In the genomic region with DNA sequence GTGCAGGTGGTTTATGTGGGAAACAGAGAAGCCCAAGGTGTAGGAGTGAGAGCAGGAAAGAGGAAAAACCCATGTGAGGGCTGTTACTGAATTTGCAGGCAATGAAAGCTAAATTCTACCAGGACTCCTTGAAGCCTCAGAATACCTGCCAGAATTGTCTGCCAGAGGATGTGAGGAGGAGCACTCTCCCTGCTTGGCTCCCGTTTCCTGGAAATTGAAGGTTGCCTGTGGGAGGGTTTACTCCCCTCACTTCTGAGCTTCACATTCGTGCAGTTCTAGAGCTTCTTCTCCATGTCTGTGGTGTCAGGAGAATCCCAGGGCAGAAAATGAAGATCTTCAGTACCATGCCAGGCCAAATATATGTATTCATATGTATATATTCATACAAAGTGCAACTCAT, we compare ENCODE assay signal across 14 cellular contexts.
A peak's percentile ranks its signal among the peaks of the same experiment; 100 is the strongest.
DNase-seq lines count a peak whose midpoint lies in the region; ATAC-seq and TF ChIP-seq lines count a peak whose summit lies in the region.
"Had no signal": no experiment of that assay in that cellular context is flagged by ENCODE, and none has a peak within 500 bp of the region (broad histone marks: within the 10 kb centered on the region; RNA-seq: fewer than 3 reads in every experiment).

No MANE protein-coding gene starts in this region.

- H3K27ac Mint-ChIP-seq in WTC11, result peak overlapping the region; percentile 30; the same call in 1 of the 2 replicates
- peak overlapping the region; percentile 4 for H3K27ac Mint-ChIP-seq in progenitor cell of endocrine pancreas
- H3K27ac Mint-ChIP-seq: B cell; CD4-positive, CD25-positive, alpha-beta regulatory T cell; CD8-positive, alpha-beta T cell; GM23338; HFFc6 had no signal

- H3K9me3 Mint-ChIP-seq in WTC11 (peaks cover 3% of the 10 kb centered on the region; the same call in 1 of the 2 replicates), progenitor cell of endocrine pancreas (ENCODE audit: low read depth) (no peaks in the 10 kb centered on the region)
- H3K9me3 Mint-ChIP-seq: GM23338 had no signal

- CTCF ChIA-PET in WTC11 (lab: Charles Lee), result interaction anchor here (1.7 kb wide), 1 partner anchor 261 kb away, joined by 5 read pairs; no protein-coding TSS in a partner anchor

- POLR2A ChIA-PET in WTC11 (lab: Charles Lee), result no interaction called here

- peaks cover 33% of the 10 kb centered on the region for H3K4me1 Mint-ChIP-seq in WTC11
- peaks cover 9% of the 10 kb centered on the region for H3K4me1 Mint-ChIP-seq in progenitor cell of endocrine pancreas (ENCODE audit: low read depth)
- H3K4me1 Mint-ChIP-seq: B cell had no signal

- intact Hi-C loops in head of caudate nucleus (cut with DNase I), result no loop called here

- H3K4me3 Mint-ChIP-seq in WTC11 (no peak overlapping the region), progenitor cell of endocrine pancreas (ENCODE audit: low read depth) (no peak overlapping the region)
- H3K4me3 Mint-ChIP-seq: B cell; CD4-positive, CD25-positive, alpha-beta regulatory T cell; CD8-positive, alpha-beta T cell; GM23338; HFFc6 had no signal

- ATAC-seq in WTC11, result no peak
- no peak for ATAC-seq in GM18909 (IDR thresholded peaks at IDR 0.05; ENCODE audit: poor library complexity, unreplicated experiment)
- ATAC-seq in HG03342 (IDR thresholded peaks at IDR 0.05; ENCODE audit: unreplicated experiment), result no peak
- ATAC-seq: CD8-positive, alpha-beta T cell had no signal

- H3K36me3 Mint-ChIP-seq in WTC11, result no peaks in the 10 kb centered on the region
- H3K36me3 Mint-ChIP-seq in progenitor cell of endocrine pancreas (ENCODE audit: insufficient read depth), result no peaks in the 10 kb centered on the region
- H3K36me3 Mint-ChIP-seq: CD4-positive, CD25-positive, alpha-beta regulatory T cell; CD8-positive, alpha-beta T cell had no signal

- DNase-seq in WTC11 (ENCODE audit: low spot score), result no peak
- peak in 31 of 42 donors; percentile 8 to 78 (median 32) for DNase-seq in head of caudate nucleus
- DNase-seq in progenitor cell of endocrine pancreas (ENCODE audit: low spot score, unreplicated experiment), result no peak
- DNase-seq in activated CD4-positive, CD25-positive, alpha-beta regulatory T cell (lab: John Stamatoyannopoulos, UW), result no peak
- DNase-seq: Caco-2; CD4-positive, CD25-positive, alpha-beta regulatory T cell; CD8-positive, alpha-beta T cell; DMS153; DND-41; HFFc6 had no signal

- H3K27me3 Mint-ChIP-seq in WTC11 (ENCODE audit: low read depth) (no peaks in the 10 kb centered on the region), progenitor cell of endocrine pancreas (no peaks in the 10 kb centered on the region)
- H3K27me3 Mint-ChIP-seq: B cell; CD4-positive, CD25-positive, alpha-beta regulatory T cell had no signal

- TF ChIP-seq CTCF in WTC11 (IDR thresholded peaks at IDR 0.05), result no peak
- no peak for TF ChIP-seq CTCF in progenitor cell of endocrine pancreas (IDR thresholded peaks at IDR 0.05; ENCODE audit: unreplicated experiment)

TF ChIP-seq in WTC11, 78 proteins besides CTCF, POLR2A, EP300 and RAD21:
- TF ChIP-seq JAZF1 (CRISPR knock-in tag; IDR thresholded peaks at IDR 0.05) (no peak), ZNF121 (CRISPR knock-in tag; IDR thresholded peaks at IDR 0.05) (no peak), CREB1 (CRISPR knock-in tag; IDR thresholded peaks at IDR 0.05) (no peak), NFE2L1 (CRISPR knock-in tag; IDR thresholded peaks at IDR 0.05) (no peak), PRRX2 (CRISPR knock-in tag; IDR thresholded peaks at IDR 0.05) (no peak), TEAD4 (CRISPR knock-in tag; IDR thresholded peaks at IDR 0.05) (no peak), SOX15 (CRISPR knock-in tag; IDR thresholded peaks at IDR 0.05) (no peak), MXD4 (CRISPR knock-in tag; IDR thresholded peaks at IDR 0.05; ENCODE audit: borderline replicate concordance) (no peak), AR (CRISPR knock-in tag; IDR thresholded peaks at IDR 0.05) (no peak)
- TF ChIP-seq, protein P1, sequence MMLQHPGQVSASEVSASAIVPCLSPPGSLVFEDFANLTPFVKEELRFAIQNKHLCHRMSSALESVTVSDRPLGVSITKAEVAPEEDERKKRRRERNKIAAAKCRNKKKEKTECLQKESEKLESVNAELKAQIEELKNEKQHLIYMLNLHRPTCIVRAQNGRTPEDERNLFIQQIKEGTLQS (CRISPR knock-in tag; conservative IDR thresholded peaks at IDR 0.05), result no peak
- TF ChIP-seq, protein P2, sequence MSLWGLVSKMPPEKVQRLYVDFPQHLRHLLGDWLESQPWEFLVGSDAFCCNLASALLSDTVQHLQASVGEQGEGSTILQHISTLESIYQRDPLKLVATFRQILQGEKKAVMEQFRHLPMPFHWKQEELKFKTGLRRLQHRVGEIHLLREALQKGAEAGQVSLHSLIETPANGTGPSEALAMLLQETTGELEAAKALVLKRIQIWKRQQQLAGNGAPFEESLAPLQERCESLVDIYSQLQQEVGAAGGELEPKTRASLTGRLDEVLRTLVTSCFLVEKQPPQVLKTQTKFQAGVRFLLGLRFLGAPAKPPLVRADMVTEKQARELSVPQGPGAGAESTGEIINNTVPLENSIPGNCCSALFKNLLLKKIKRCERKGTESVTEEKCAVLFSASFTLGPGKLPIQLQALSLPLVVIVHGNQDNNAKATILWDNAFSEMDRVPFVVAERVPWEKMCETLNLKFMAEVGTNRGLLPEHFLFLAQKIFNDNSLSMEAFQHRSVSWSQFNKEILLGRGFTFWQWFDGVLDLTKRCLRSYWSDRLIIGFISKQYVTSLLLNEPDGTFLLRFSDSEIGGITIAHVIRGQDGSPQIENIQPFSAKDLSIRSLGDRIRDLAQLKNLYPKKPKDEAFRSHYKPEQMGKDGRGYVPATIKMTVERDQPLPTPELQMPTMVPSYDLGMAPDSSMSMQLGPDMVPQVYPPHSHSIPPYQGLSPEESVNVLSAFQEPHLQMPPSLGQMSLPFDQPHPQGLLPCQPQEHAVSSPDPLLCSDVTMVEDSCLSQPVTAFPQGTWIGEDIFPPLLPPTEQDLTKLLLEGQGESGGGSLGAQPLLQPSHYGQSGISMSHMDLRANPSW (CRISPR knock-in tag; conservative IDR thresholded peaks at IDR 0.05; ENCODE audit: low read depth), result no peak
- TF ChIP-seq, protein P3, sequence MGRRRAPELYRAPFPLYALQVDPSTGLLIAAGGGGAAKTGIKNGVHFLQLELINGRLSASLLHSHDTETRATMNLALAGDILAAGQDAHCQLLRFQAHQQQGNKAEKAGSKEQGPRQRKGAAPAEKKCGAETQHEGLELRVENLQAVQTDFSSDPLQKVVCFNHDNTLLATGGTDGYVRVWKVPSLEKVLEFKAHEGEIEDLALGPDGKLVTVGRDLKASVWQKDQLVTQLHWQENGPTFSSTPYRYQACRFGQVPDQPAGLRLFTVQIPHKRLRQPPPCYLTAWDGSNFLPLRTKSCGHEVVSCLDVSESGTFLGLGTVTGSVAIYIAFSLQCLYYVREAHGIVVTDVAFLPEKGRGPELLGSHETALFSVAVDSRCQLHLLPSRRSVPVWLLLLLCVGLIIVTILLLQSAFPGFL (CRISPR knock-in tag; IDR thresholded peaks at IDR 0.05; ENCODE audit: borderline replicate concordance), result no peak

Comparison
In these comparisons a context has a peak if more than half of its experiments do, and no peak if none do; other contexts are left out.
1. DNase-seq: peak in head of caudate nucleus (31 of 42); none in WTC11 (single experiment), progenitor cell of endocrine pancreas (single experiment) and activated CD4-positive, CD25-positive, alpha-beta regulatory T cell (0 of 4).